ENCODE assay signal across 17 cellular contexts in genomic region chr20:1673424-1673823, GRCh38.
DNase-seq lines count a peak whose midpoint lies in the region; ATAC-seq and TF ChIP-seq lines count a peak whose summit lies in the region.
"Had no signal": no experiment of that assay in that cellular context is flagged by ENCODE, and none has a peak within 500 bp of the region (broad histone marks: within the 10 kb centered on the region; RNA-seq: fewer than 3 reads in every experiment).

No MANE protein-coding gene starts in this region.

- H3K4me3 Mint-ChIP-seq in T-helper 2 cell treated with Interferon-gamma antibody and Interleukin-4, amounts not matched to agents 5 μg/mL and 100 μg/mL, for 36 hours: peak overlapping the region; percentile 67
- peak overlapping the region; percentile 69 for H3K4me3 Mint-ChIP-seq in activated naive CD8-positive, alpha-beta T cell treated with anti-CD3 and anti-CD28 coated beads, Interleukin-2, amount 50 U/mL, for 24 hours
- H3K4me3 Mint-ChIP-seq: B cell had no signal

- H3K4me3 ChIP-seq in HUES48 (ENCODE audit: low read depth, low read length): no peak overlapping the region
- H3K4me3 ChIP-seq in skin epidermis: no peak overlapping the region
- H3K4me3 ChIP-seq: colonic mucosa, tibial nerve had no signal

- no peak for DNase-seq in T-helper 2 cell treated with Interferon-gamma antibody and Interleukin-4, amounts not matched to agents 5 μg/mL and 100 μg/mL, for 36 hours (ENCODE audit: low spot score)
- DNase-seq in T-helper 2 cell (no peak), anterior cingulate cortex (lab: John Stamatoyannopoulos, UW) (no peak), GM13977 (ENCODE audit: low spot score) (no peak), SHP77 (lab: John Stamatoyannopoulos, UW) (no peak)
- DNase-seq in activated naive CD8-positive, alpha-beta T cell treated with anti-CD3 and anti-CD28 coated beads, Interleukin-2, amount 50 U/mL, for 24 hours: no peak
- DNase-seq: 8988T; activated effector memory CD4-positive, alpha-beta T cell treated with Interleukin-2 at 50 U/mL for 16 hours; colonic mucosa; Kasumi-1; NCI-H1092; NCI-H2081; NCI-H510A had no signal

- H3K9ac ChIP-seq in HUES48 (ENCODE audit: low read depth, low read length): no peak overlapping the region

- H3K9me3 ChIP-seq in HUES48 (ENCODE audit: control insufficient read depth, insufficient read depth, low read length): no peaks in the 10 kb centered on the region
- H3K9me3 ChIP-seq: colonic mucosa, tibial nerve had no signal

- peaks cover 21% of the 10 kb centered on the region; the same call in 1 of the 2 replicates for H3K27me3 ChIP-seq in HUES48 (ENCODE audit: control insufficient read depth, insufficient read depth, low read length)
- H3K27me3 ChIP-seq: colonic mucosa, tibial nerve had no signal

- ATAC-seq in activated naive CD8-positive, alpha-beta T cell treated with anti-CD3 and anti-CD28 coated beads, Interleukin-2, amount 50 U/mL, for 24 hours: no peak

- H3K36me3 ChIP-seq in HUES48 (ENCODE audit: control insufficient read depth, insufficient read depth, low read length): no peaks in the 10 kb centered on the region
- H3K36me3 ChIP-seq: colonic mucosa, tibial nerve had no signal

- H3K36me3 Mint-ChIP-seq in T-helper 2 cell treated with Interferon-gamma antibody and Interleukin-4, amounts not matched to agents 5 μg/mL and 100 μg/mL, for 36 hours (ENCODE audit: low read depth): peaks cover 58% of the 10 kb centered on the region
- peaks cover 31% of the 10 kb centered on the region for H3K36me3 Mint-ChIP-seq in activated naive CD8-positive, alpha-beta T cell treated with anti-CD3 and anti-CD28 coated beads, Interleukin-2, amount 50 U/mL, for 24 hours (ENCODE audit: low read depth)

- H3K4me1 ChIP-seq in HUES48 (ENCODE audit: control insufficient read depth, insufficient read depth, low read length): no peaks in the 10 kb centered on the region
- H3K4me1 ChIP-seq: colonic mucosa, tibial nerve had no signal

- in situ Hi-C loops in GM13977 (cut with MboI; ENCODE audit: low pct_unique_long_range_greater_than_20kb, low sequenced_read_pairs, unreplicated experiment): no loop called here

- no peaks in the 10 kb centered on the region for H3K27me3 Mint-ChIP-seq in T-helper 2 cell treated with Interferon-gamma antibody and Interleukin-4, amounts not matched to agents 5 μg/mL and 100 μg/mL, for 36 hours (ENCODE audit: low read depth)
- H3K27me3 Mint-ChIP-seq in activated naive CD8-positive, alpha-beta T cell treated with anti-CD3 and anti-CD28 coated beads, Interleukin-2, amount 50 U/mL, for 24 hours: no peaks in the 10 kb centered on the region

- H3K9me3 Mint-ChIP-seq in T-helper 2 cell treated with Interferon-gamma antibody and Interleukin-4, amounts not matched to agents 5 μg/mL and 100 μg/mL, for 36 hours: peaks cover 14% of the 10 kb centered on the region
- H3K9me3 Mint-ChIP-seq in activated naive CD8-positive, alpha-beta T cell treated with anti-CD3 and anti-CD28 coated beads, Interleukin-2, amount 50 U/mL, for 24 hours: peaks cover 13% of the 10 kb centered on the region

- H3K27ac Mint-ChIP-seq in T-helper 2 cell treated with Interferon-gamma antibody and Interleukin-4, amounts not matched to agents 5 μg/mL and 100 μg/mL, for 36 hours: peak overlapping the region; percentile 89
- H3K27ac Mint-ChIP-seq in activated naive CD8-positive, alpha-beta T cell treated with anti-CD3 and anti-CD28 coated beads, Interleukin-2, amount 50 U/mL, for 24 hours: peak overlapping the region; percentile 91
- H3K27ac Mint-ChIP-seq: B cell had no signal

- TF ChIP-seq CTCF in GM13977 (IDR thresholded peaks at IDR 0.05; ENCODE audit: extremely low read depth, insufficient read depth, missing control alignments): no peak

- peaks cover 89% of the 10 kb centered on the region for H3K4me1 Mint-ChIP-seq in T-helper 2 cell treated with Interferon-gamma antibody and Interleukin-4, amounts not matched to agents 5 μg/mL and 100 μg/mL, for 36 hours (ENCODE audit: low read depth)
- peaks cover 97% of the 10 kb centered on the region for H3K4me1 Mint-ChIP-seq in activated naive CD8-positive, alpha-beta T cell treated with anti-CD3 and anti-CD28 coated beads, Interleukin-2, amount 50 U/mL, for 24 hours
- H3K4me1 Mint-ChIP-seq: B cell had no signal

- peak overlapping the region; percentile 54 for H3K27ac ChIP-seq in HUES48 (ENCODE audit: low read depth, low read length)
- peak overlapping the region in 12 of 21 experiments; percentile 13 to 88 (median 58) for H3K27ac ChIP-seq in skin epidermis
- H3K27ac ChIP-seq: colonic mucosa, tibial nerve had no signal
